ENCODE assay signal across 32 cellular contexts in genomic region chr11:69634069-69634468, GRCh38.
"Had no signal": no experiment of that assay in that cellular context is flagged by ENCODE, and none has a peak within 500 bp of the region (broad histone marks: within the 10 kb centered on the region; RNA-seq: fewer than 3 reads in every experiment).

No MANE protein-coding gene starts in this region.

- FAIRE-seq: colon, endometrium, endothelial cell of umbilical vein had no signal

- H3K27ac Mint-ChIP-seq: activated CD4-positive, alpha-beta memory T cell treated with anti-CD3 and anti-CD28 coated beads, Interleukin-2, amount 10 ng/mL, durations not matched to agents 7 days and 5 days; activated CD4-positive, alpha-beta T cell treated with anti-CD3 and anti-CD28 coated beads for 36 hours; activated CD4-positive, alpha-beta T cell treated with anti-CD3 and anti-CD28 coated beads, Interleukin-2, amount 10 ng/mL, durations not matched to agents 7 days and 5 days; activated naive CD8-positive, alpha-beta T cell; activated naive CD8-positive, alpha-beta T cell treated with anti-CD3 and anti-CD28 coated beads, Interleukin-2, amount 50 U/mL, for 24 hours; activated T-cell treated with anti-CD3 and anti-CD28 coated beads, Interleukin-2, amount 50 U/mL, for 24 hours; activated T-helper 17 cell treated with anti-CD3 and anti-CD28 coated beads, Interleukin-2, amount 50 U/mL, for 72 hours; effector memory CD8-positive, alpha-beta T cell had no signal

- H3K36me3 ChIP-seq: adrenal gland, esophagus squamous epithelium, gastroesophageal sphincter had no signal

- DNase-seq: activated CD4-positive, alpha-beta memory T cell treated with anti-CD3 and anti-CD28 coated beads, Interleukin-2, amount 10 ng/mL, durations not matched to agents 7 days and 5 days; activated CD4-positive, alpha-beta T cell treated with anti-CD3 and anti-CD28 coated beads for 36 hours; activated CD4-positive, alpha-beta T cell treated with anti-CD3 and anti-CD28 coated beads, Interleukin-2, amount 10 ng/mL, durations not matched to agents 7 days and 5 days; activated CD4-positive, alpha-beta T cell treated with anti-CD3 and anti-CD28 coated beads, Interleukin-2, amount 50 U/mL, for 4 hours; activated CD4-positive, CD25-positive, alpha-beta regulatory T cell; activated CD4-positive, CD25-positive, alpha-beta regulatory T cell treated with anti-CD3 and anti-CD28 coated beads, Interleukin-2, amount 50 U/mL, for 72 hours; activated CD8-positive, alpha-beta memory T cell treated with anti-CD3 and anti-CD28 coated beads, Interleukin-2, amount 50 U/mL, for 48 hours; activated effector memory CD4-positive, alpha-beta T cell treated with Interleukin-2 at 50 U/mL for 16 hours; activated gamma-delta T cell treated with Interleukin-2 at 50 U/mL for 16 hours; activated naive CD4-positive, alpha-beta T cell treated with anti-CD3 and anti-CD28 coated beads, Interleukin-2, amount 50 U/mL, for 16 hours; activated naive CD4-positive, alpha-beta T cell treated with Interleukin-2 at 50 U/mL for 16 hours; activated naive CD8-positive, alpha-beta T cell treated with anti-CD3 and anti-CD28 coated beads, Interleukin-2, amount 50 U/mL, for 24 hours; activated T-cell treated with anti-CD3 and anti-CD28 coated beads for 4 hours; activated T-cell treated with anti-CD3 and anti-CD28 coated beads, Interleukin-2, amount 50 U/mL, for 24 hours; amygdala; caudate nucleus; cortex of kidney; dermis blood vessel endothelial cell; effector CD4-positive, alpha-beta T cell; effector memory CD8-positive, alpha-beta T cell; esophagus squamous epithelium; foreskin melanocyte; T-helper 2 cell had no signal

- H3K27ac ChIP-seq: body of pancreas, epithelial cell of prostate, esophagus squamous epithelium, gastroesophageal sphincter had no signal

- H3K9me3 ChIP-seq: body of pancreas had no signal

- H3K9me3 Mint-ChIP-seq: activated T-helper 17 cell treated with anti-CD3 and anti-CD28 coated beads, Interleukin-2, amount 50 U/mL, for 72 hours had no signal

- H3K4me3 ChIP-seq: adrenal gland, body of pancreas, esophagus squamous epithelium, gastroesophageal sphincter had no signal

- ATAC-seq: activated CD4-positive, alpha-beta T cell treated with anti-CD3 and anti-CD28 coated beads for 36 hours; activated naive CD8-positive, alpha-beta T cell treated with anti-CD3 and anti-CD28 coated beads, Interleukin-2, amount 50 U/mL, for 24 hours; activated T-helper 17 cell treated with anti-CD3 and anti-CD28 coated beads, Interleukin-2, amount 50 U/mL, for 72 hours; body of pancreas; effector memory CD8-positive, alpha-beta T cell; gastroesophageal sphincter had no signal

- H3K4me3 Mint-ChIP-seq: activated CD4-positive, alpha-beta memory T cell treated with anti-CD3 and anti-CD28 coated beads, Interleukin-2, amount 10 ng/mL, durations not matched to agents 7 days and 5 days; activated CD4-positive, alpha-beta T cell treated with anti-CD3 and anti-CD28 coated beads for 36 hours; activated CD4-positive, alpha-beta T cell treated with anti-CD3 and anti-CD28 coated beads, Interleukin-2, amount 10 ng/mL, durations not matched to agents 7 days and 5 days; activated naive CD8-positive, alpha-beta T cell; activated naive CD8-positive, alpha-beta T cell treated with anti-CD3 and anti-CD28 coated beads, Interleukin-2, amount 50 U/mL, for 24 hours; activated T-cell treated with anti-CD3 and anti-CD28 coated beads, Interleukin-2, amount 50 U/mL, for 24 hours; activated T-helper 17 cell treated with anti-CD3 and anti-CD28 coated beads, Interleukin-2, amount 50 U/mL, for 72 hours; effector memory CD8-positive, alpha-beta T cell had no signal

- H3K4me1 Mint-ChIP-seq: activated T-helper 17 cell treated with anti-CD3 and anti-CD28 coated beads, Interleukin-2, amount 50 U/mL, for 72 hours had no signal
